8 cellular contexts compared by ENCODE assay signal in the genomic region with DNA sequence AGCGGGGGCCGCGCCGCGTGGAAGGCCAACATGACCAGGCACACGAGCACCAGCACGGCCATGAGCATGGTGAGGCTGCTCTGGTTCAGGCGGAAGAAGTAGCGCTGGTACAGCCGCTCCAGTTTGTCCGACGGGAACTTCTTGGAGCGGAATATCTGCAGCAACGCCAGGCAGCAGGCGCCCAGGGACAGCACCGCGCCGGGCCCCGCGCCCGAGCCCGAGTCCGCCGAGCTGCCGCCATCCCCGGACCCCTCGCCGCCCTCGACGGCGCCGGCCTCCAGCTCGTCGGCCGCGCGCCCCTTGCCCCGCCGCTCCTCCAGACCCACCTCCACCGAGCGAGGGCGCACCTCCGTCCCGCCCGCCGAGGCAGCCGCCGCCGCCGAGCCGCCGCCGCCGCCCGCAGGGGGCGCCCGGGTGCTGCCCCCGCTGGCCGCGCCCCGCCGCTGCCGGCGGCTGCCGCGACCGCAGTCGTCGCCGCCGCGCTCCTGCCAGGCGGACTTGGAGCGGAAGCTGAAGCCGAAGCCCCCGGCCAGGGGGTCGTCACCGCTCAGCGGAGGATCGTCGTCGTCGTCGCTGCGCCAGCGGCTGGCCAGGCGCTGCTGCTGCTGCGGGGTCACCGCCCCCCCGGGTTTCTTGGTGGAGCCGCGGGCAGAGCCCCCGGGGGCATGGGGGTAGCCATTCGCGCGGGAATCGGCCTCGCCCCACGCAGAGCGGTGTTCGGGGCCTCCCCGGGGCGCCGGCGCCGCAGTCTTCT.
DNase-seq lines count a peak whose midpoint lies in the region.

No MANE protein-coding gene starts in this region.

- no peaks in the 10 kb centered on the region for H3K9me3 ChIP-seq in iPS-20b (ENCODE audit: insufficient read depth, low read depth, low read length)

- no peak overlapping the region for H3K27ac ChIP-seq in iPS-20b (ENCODE audit: low read length)

- peak overlapping the region; percentile 68; the same call in 1 of the 2 replicates for H3K4me3 ChIP-seq in iPS-20b (ENCODE audit: low read length)

- H3K27me3 ChIP-seq in iPS-20b (ENCODE audit: insufficient read depth, low read length) = peaks cover 68% of the 10 kb centered on the region

- no peaks in the 10 kb centered on the region for H3K36me3 ChIP-seq in iPS-20b (ENCODE audit: insufficient read depth, low read depth, low read length)

- H3K9ac ChIP-seq in iPS-20b (ENCODE audit: low read depth, low read length) = no peak overlapping the region

- H3K4me1 ChIP-seq in iPS-20b (ENCODE audit: insufficient read depth, low read length) = peaks cover 4% of the 10 kb centered on the region; the same call in 1 of the 2 replicates

- DNase-seq in AG08395 (ENCODE audit: low spot score) (peak; percentile 17), HuH-7 (ENCODE audit: low spot score) (peak; percentile 63), NCI-H446 treated with DMSO at 0.1 percent for 48 hours (lab: John Stamatoyannopoulos, UW) (no peak), NCI-H2029 (lab: John Stamatoyannopoulos, UW) (no peak), DMS79 treated with DMSO at 0.1 percent for 48 hours (lab: John Stamatoyannopoulos, UW) (no peak)
- peak; percentile 76 for DNase-seq in activated effector memory CD4-positive, alpha-beta T cell treated with anti-CD3 and anti-CD28 coated beads, Interleukin-2, amount 50 U/mL, for 16 hours
- peak; percentile 31 for DNase-seq in stimulated activated CD4-positive, alpha-beta T cell treated with anti-CD3 and anti-CD28 coated beads, Interleukin-4, amount 100 ng/mL, for 24 hours

Comparison
In these comparisons a context has a peak if more than half of its experiments do, and no peak if none do; other contexts are left out.
1. DNase-seq: peak in AG08395 (single experiment), HuH-7 (single experiment), activated effector memory CD4-positive, alpha-beta T cell treated with anti-CD3 and anti-CD28 coated beads, Interleukin-2, amount 50 U/mL, for 16 hours (single experiment) and stimulated activated CD4-positive, alpha-beta T cell treated with anti-CD3 and anti-CD28 coated beads, Interleukin-4, amount 100 ng/mL, for 24 hours (single experiment); none in NCI-H446 treated with DMSO at 0.1 percent for 48 hours (single experiment), NCI-H2029 (single experiment) and DMS79 treated with DMSO at 0.1 percent for 48 hours (single experiment).